ENCODE assay signal across 1 cellular context in the genomic region with DNA sequence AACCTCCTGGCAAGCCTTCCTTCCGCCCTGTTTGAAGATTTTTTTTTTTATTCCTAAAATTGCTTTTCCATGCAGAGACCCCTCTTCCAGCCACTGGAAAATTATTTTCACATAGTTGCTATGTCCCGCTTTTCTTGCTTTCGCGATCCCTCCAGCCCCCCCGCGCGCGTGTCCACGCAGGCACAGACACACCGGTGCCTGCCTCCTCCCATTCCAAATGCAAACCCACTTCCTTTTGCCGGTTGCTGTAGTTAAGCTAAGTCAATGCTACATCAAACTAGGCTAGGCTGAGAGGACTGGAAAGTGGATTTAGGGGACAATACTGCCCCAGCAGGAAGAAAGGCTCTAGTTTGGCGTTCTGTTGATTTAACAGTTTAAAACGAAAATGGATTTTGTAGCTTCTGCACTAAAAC.
TF ChIP-seq lines count a peak whose summit lies in the region.

No MANE protein-coding gene starts in this region.

TF ChIP-seq in GM12878, 131 proteins besides CTCF, POLR2A, EP300 and RAD21 (continued from another document):
- TF ChIP-seq, protein P1, sequence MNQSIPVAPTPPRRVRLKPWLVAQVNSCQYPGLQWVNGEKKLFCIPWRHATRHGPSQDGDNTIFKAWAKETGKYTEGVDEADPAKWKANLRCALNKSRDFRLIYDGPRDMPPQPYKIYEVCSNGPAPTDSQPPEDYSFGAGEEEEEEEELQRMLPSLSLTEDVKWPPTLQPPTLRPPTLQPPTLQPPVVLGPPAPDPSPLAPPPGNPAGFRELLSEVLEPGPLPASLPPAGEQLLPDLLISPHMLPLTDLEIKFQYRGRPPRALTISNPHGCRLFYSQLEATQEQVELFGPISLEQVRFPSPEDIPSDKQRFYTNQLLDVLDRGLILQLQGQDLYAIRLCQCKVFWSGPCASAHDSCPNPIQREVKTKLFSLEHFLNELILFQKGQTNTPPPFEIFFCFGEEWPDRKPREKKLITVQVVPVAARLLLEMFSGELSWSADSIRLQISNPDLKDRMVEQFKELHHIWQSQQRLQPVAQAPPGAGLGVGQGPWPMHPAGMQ (IDR thresholded peaks at IDR 0.05; ENCODE audit: borderline replicate concordance): no peak
- no peak for TF ChIP-seq SREBF2 (IDR thresholded peaks at IDR 0.05; ENCODE audit: low read length)
- no peak for TF ChIP-seq YBX1 (IDR thresholded peaks at IDR 0.05)
- TF ChIP-seq NFXL1 (IDR thresholded peaks at IDR 0.05; ENCODE audit: borderline replicate concordance): no peak
